Comparison of ENCODE assay signal across 10 cellular contexts in genomic region chr5:17249841-17250240, GRCh38. TPM values are rescaled to one million over a fixed set of nuclear protein-coding genes. Genes with fewer than 3 reads are reported as not detected.
A peak's percentile ranks its signal among the peaks of the same experiment; 100 is the strongest.
DNase-seq lines count a peak whose midpoint lies in the region; ATAC-seq and TF ChIP-seq lines count a peak whose summit lies in the region.
"Not testable (repeated sequence)": the region's sequence is repeated elsewhere in the genome, so short reads cannot be mapped to it uniquely, and the experiment has no call there.
"Had no signal": no experiment of that assay in that cellular context is flagged by ENCODE, and none has a peak within 500 bp of the region (broad histone marks: within the 10 kb centered on the region; RNA-seq: fewer than 3 reads in every experiment).

No MANE protein-coding gene starts in this region.

- H3K27ac Mint-ChIP-seq in chondrocyte (ENCODE audit: unreplicated experiment) = peak overlapping the region; percentile 95
- peak overlapping the region; percentile 18 for H3K27ac Mint-ChIP-seq in glutamatergic neuron (ENCODE audit: unreplicated experiment)
- peak overlapping the region; percentile 51 for H3K27ac Mint-ChIP-seq in mesothelial cell of epicardium

- intact Hi-C loops in PC-3 (cut with micrococcal nuclease) = loop anchor here (10.0 kb wide), 1 partner anchor 125 kb away; no protein-coding TSS in a partner anchor

- POLR2A ChIA-PET in PC-3 (lab: Charles Lee; ENCODE audit: unreplicated experiment) = interaction anchor here (0.6 kb wide), 1 partner anchor 11 kb away, joined by 5 read pairs; no protein-coding TSS in a partner anchor

- H3K4me1 Mint-ChIP-seq in chondrocyte (ENCODE audit: low read depth) (peaks cover 74% of the 10 kb centered on the region), glutamatergic neuron (ENCODE audit: low read depth, unreplicated experiment) (peaks cover 63% of the 10 kb centered on the region)
- not testable (repeated sequence) for H3K4me1 Mint-ChIP-seq in mesothelial cell of epicardium

- peaks cover 29% of the 10 kb centered on the region; the same call in 1 of the 2 replicates for H3K36me3 ChIP-seq in PC-3 (ENCODE audit: low read depth, low read length)
- H3K36me3 ChIP-seq in SK-N-MC (ENCODE audit: insufficient read depth, low read length) = peaks cover 89% of the 10 kb centered on the region
- H3K36me3 ChIP-seq in smooth muscle cell (ENCODE audit: low read depth) = not testable (repeated sequence)

- H3K79me2 ChIP-seq in PC-3 (ENCODE audit: low read length) = peaks cover 97% of the 10 kb centered on the region
- peaks cover 95% of the 10 kb centered on the region for H3K79me2 ChIP-seq in smooth muscle cell (ENCODE audit: low read depth)

- peak overlapping the region; percentile 19 for H3K9ac ChIP-seq in PC-3 (ENCODE audit: low read length)
- not testable (repeated sequence) for H3K9ac ChIP-seq in SK-N-MC (ENCODE audit: insufficient read length); smooth muscle cell (ENCODE audit: low read depth)

- H3K9me3 ChIP-seq in PC-3 (ENCODE audit: low read length); SK-N-MC (ENCODE audit: low read depth, low read length); smooth muscle cell (replicated peaks; ENCODE audit: low read depth): not testable (repeated sequence)

- 85% methylated on average over 6 of the region's 6 CpGs for WGBS in smooth muscle cell (ENCODE audit: low lambda C conversion rate)

- H3K4me3 ChIP-seq in PC-3 (ENCODE audit: low read length) = peak overlapping the region; percentile 12; the same call in 1 of the 2 replicates
- H3K4me3 ChIP-seq in SK-N-MC, smooth muscle cell: not testable (repeated sequence)

- H3K9me3 Mint-ChIP-seq in chondrocyte (ENCODE audit: low read depth); mesothelial cell of epicardium: not testable (repeated sequence)
- peaks cover 12% of the 10 kb centered on the region for H3K9me3 Mint-ChIP-seq in glutamatergic neuron (ENCODE audit: unreplicated experiment)

- H3K4me2 ChIP-seq in PC-3 (ENCODE audit: low read length) (peak overlapping the region; percentile 40), smooth muscle cell (peak overlapping the region; percentile 38)

- peak; percentile 36 for DNase-seq in EL
- DNase-seq in PC-3; SK-N-MC (ENCODE audit: low read depth, low spot score); chondrocyte (ENCODE audit: low spot score); glutamatergic neuron; mesothelial cell of epicardium (ENCODE audit: low spot score in 2 of 2, unreplicated experiment in 2 of 2); smooth muscle cell (lab: John Stamatoyannopoulos, UW; ENCODE audit: unreplicated experiment): not testable (repeated sequence)

- H3K4me1 ChIP-seq in PC-3 (ENCODE audit: insufficient read depth, low read length) = peaks cover 66% of the 10 kb centered on the region
- not testable (repeated sequence) for H3K4me1 ChIP-seq in smooth muscle cell (ENCODE audit: low read depth)

- H3F3A ChIP-seq in PC-3 (ENCODE audit: low read length, unreplicated experiment) = peaks cover 24% of the 10 kb centered on the region
- H3F3A ChIP-seq in smooth muscle cell (ENCODE audit: low read depth) = peaks cover 40% of the 10 kb centered on the region

- H3K4me3 Mint-ChIP-seq in chondrocyte (ENCODE audit: unreplicated experiment) (peak overlapping the region; percentile 10), glutamatergic neuron (ENCODE audit: unreplicated experiment) (peak overlapping the region; percentile 55)
- H3K4me3 Mint-ChIP-seq in mesothelial cell of epicardium = not testable (repeated sequence)

- not testable (repeated sequence) for H3K27me3 ChIP-seq in PC-3 (ENCODE audit: low read length); smooth muscle cell (ENCODE audit: low read depth)

- H2AFZ ChIP-seq in PC-3 (ENCODE audit: low read length); smooth muscle cell (ENCODE audit: low read depth): not testable (repeated sequence)

- not testable (repeated sequence) for ATAC-seq in PC-3

- not testable (repeated sequence) for BruUV-seq in PC-3 (replicated peaks; lab: Mats Ljungman, UMichigan)

- TF ChIP-seq CTCF in PC-3 (conservative IDR thresholded peaks at IDR 0.05; ENCODE audit: low read depth, low read length); chondrocyte (IDR thresholded peaks at IDR 0.05); glutamatergic neuron (IDR thresholded peaks at IDR 0.05; ENCODE audit: partially characterized antibody, unreplicated experiment); mesothelial cell of epicardium (IDR thresholded peaks at IDR 0.05; ENCODE audit: unreplicated experiment); smooth muscle cell (IDR thresholded peaks at IDR 0.05; ENCODE audit: borderline replicate concordance, insufficient read depth, poor library complexity, severe bottlenecking): not testable (repeated sequence)

- not testable (repeated sequence) for H4K20me1 ChIP-seq in PC-3 (ENCODE audit: low read length)
- peaks cover 88% of the 10 kb centered on the region for H4K20me1 ChIP-seq in smooth muscle cell (ENCODE audit: low read depth)

- not testable (repeated sequence) for H3K9me2 ChIP-seq in PC-3 (replicated peaks; ENCODE audit: low read length)

- H3K27me3 Mint-ChIP-seq in chondrocyte (ENCODE audit: low read depth); mesothelial cell of epicardium (ENCODE audit: low read depth): not testable (repeated sequence)
- H3K27me3 Mint-ChIP-seq in glutamatergic neuron (ENCODE audit: unreplicated experiment) = peaks cover 17% of the 10 kb centered on the region

- H3K36me3 Mint-ChIP-seq in chondrocyte (ENCODE audit: low read depth) = peaks cover 11% of the 10 kb centered on the region
- H3K36me3 Mint-ChIP-seq in glutamatergic neuron (ENCODE audit: unreplicated experiment) = not testable (repeated sequence)
- H3K36me3 Mint-ChIP-seq in mesothelial cell of epicardium = peaks cover 39% of the 10 kb centered on the region

- H3K27ac ChIP-seq in PC-3 (ENCODE audit: low read length) (peak overlapping the region; percentile 61), SK-N-MC (peak overlapping the region; percentile 84), smooth muscle cell (ENCODE audit: low read depth) (peak overlapping the region; percentile 90)

- CTCF ChIA-PET in PC-3 (lab: Charles Lee) = not testable (repeated sequence)

RNA-seq across cellular contexts. Expression of gene BASP1, which starts 32.4 kb away (rescaled TPM):
- total RNA-seq in PC-3 (2014; rRNA removed) (169 and 273 TPM in 2 replicates), chondrocyte (181 to 189 TPM (median 182 TPM) in 3 replicates), glutamatergic neuron (ENCODE audit: unreplicated experiment) (832 TPM), mesothelial cell of epicardium (137 to 144 TPM (median 140 TPM) in 3 replicates), smooth muscle cell (194 and 196 TPM in 2 replicates)
- 292 and 304 TPM in 2 replicates for polyA plus RNA-seq in smooth muscle cell
- total RNA-seq: Calu3, HepG2, SJCRH30 had no signal

Comparison
In these comparisons a context has a peak if more than half of its experiments do, and no peak if none do; other contexts are left out.
1. H3K27ac Mint-ChIP-seq: peak in every context shown above with its lines; median percentile 95 in chondrocyte; 51 in mesothelial cell of epicardium; 18 in glutamatergic neuron.